In genomic region chr2:10056439-10056838, GRCh38 we compare ENCODE assay signal across 25 cellular contexts. TPM values are rescaled to one million over a fixed set of nuclear protein-coding genes. Genes with fewer than 3 reads are reported as not detected.
DNase-seq lines count a peak whose midpoint lies in the region; TF ChIP-seq lines count a peak whose summit lies in the region.
"Had no signal": no experiment of that assay in that cellular context is flagged by ENCODE, and none has a peak within 500 bp of the region (broad histone marks: within the 10 kb centered on the region; RNA-seq: fewer than 3 reads in every experiment).

No MANE protein-coding gene starts in this region.

- CTCF ChIA-PET in PC-9 (lab: Charles Lee) = interaction anchor here (0.8 to 1.6 kb wide), 3 partner anchors 41 to 378 kb away, joined by 3 to 6 read pairs (median 4); no protein-coding TSS in a partner anchor

- H3K9ac ChIP-seq in iPS-20b (ENCODE audit: low read depth, low read length) = no peak overlapping the region
- no peak overlapping the region for H3K9ac ChIP-seq in skeletal muscle satellite cell (ENCODE audit: low read depth, low read length)
- H3K9ac ChIP-seq: parathyroid adenoma had no signal

- H3K4me3 Mint-ChIP-seq in activated CD4-positive, alpha-beta T cell treated with anti-CD3 and anti-CD28 coated beads, Interleukin-2, amount 10 ng/mL, durations not matched to agents 24 days and 14 days = no peak overlapping the region
- H3K4me3 Mint-ChIP-seq: CD8-positive, alpha-beta memory T cell had no signal

- H3K4me2 ChIP-seq in PC-9 (peak overlapping the region; percentile 81; the same call in 1 of the 2 replicates), skeletal muscle satellite cell (ENCODE audit: low read length) (peak overlapping the region; percentile 84)

- no peaks in the 10 kb centered on the region for H3K79me2 ChIP-seq in PC-9 (ENCODE audit: low read depth)

- no peaks in the 10 kb centered on the region for H3K9me2 ChIP-seq in PC-9 (ENCODE audit: insufficient read depth)

- H4K20me1 ChIP-seq in PC-9 (ENCODE audit: insufficient read depth) = no peaks in the 10 kb centered on the region

- DNase-seq in EH (ENCODE audit: low read depth) = peak; percentile 35
- DNase-seq in PC-9 = no peak
- DNase-seq in activated CD4-positive, alpha-beta T cell treated with anti-CD3 and anti-CD28 coated beads for 1 hour = no peak
- no peak for DNase-seq in activated CD4-positive, alpha-beta T cell treated with anti-CD3 and anti-CD28 coated beads, Interleukin-2, amount 10 ng/mL, durations not matched to agents 24 days and 14 days
- DNase-seq in SK-N-DZ (ENCODE audit: low spot score) = no peak
- DNase-seq: activated CD4-positive, alpha-beta T cell treated with anti-CD3 and anti-CD28 coated beads, Interleukin-2, amount 50 U/mL, for 4 hours; activated effector memory CD4-positive, alpha-beta T cell treated with anti-CD3 and anti-CD28 coated beads, Interleukin-2, amount 50 U/mL, for 16 hours; CD8-positive, alpha-beta memory T cell; DMS79; naive B cell; NCI-H1694 treated with DMSO at 0.1 percent for 48 hours; NCI-H69; SHP77 treated with DMSO at 0.1 percent for 48 hours; T-helper 1 cell had no signal

- H3K4me1 ChIP-seq in PC-9 (replicated peaks; ENCODE audit: insufficient read depth) (peaks cover 10% of the 10 kb centered on the region; the same call in 1 of the 2 replicates), iPS-20b (ENCODE audit: insufficient read depth, low read length) (peaks cover 7% of the 10 kb centered on the region; the same call in 1 of the 2 replicates), skeletal muscle satellite cell (ENCODE audit: control insufficient read depth, insufficient read depth, low read length) (peaks cover 14% of the 10 kb centered on the region)

- H3K27me3 ChIP-seq in PC-9 (ENCODE audit: insufficient read depth, low read depth) (no peaks in the 10 kb centered on the region), iPS-20b (ENCODE audit: insufficient read depth, low read length) (no peaks in the 10 kb centered on the region), skeletal muscle satellite cell (ENCODE audit: control insufficient read depth, insufficient read depth, low read length) (peaks cover 9% of the 10 kb centered on the region)
- H3K27me3 ChIP-seq: heart right ventricle, MG63, sigmoid colon had no signal

- H3K4me3 ChIP-seq in PC-9 = no peak overlapping the region
- peak overlapping the region; percentile 73; the same call in 1 of the 2 replicates for H3K4me3 ChIP-seq in iPS-20b (ENCODE audit: low read length)
- H3K4me3 ChIP-seq in skeletal muscle satellite cell (ENCODE audit: low read length) = no peak overlapping the region
- H3K4me3 ChIP-seq: lung, MG63 had no signal

- intact Hi-C loops in PC-9 (cut with micrococcal nuclease; ENCODE audit: unreplicated experiment) = loop anchor here (10.0 kb wide), 1 partner anchor 422 kb away; the partner anchor contains the start of gene YWHAQ
- intact Hi-C loops in activated CD4-positive, alpha-beta T cell treated with anti-CD3 and anti-CD28 coated beads, Interleukin-2, amount 10 ng/mL, durations not matched to agents 24 days and 14 days (cut with micrococcal nuclease) = no loop called here

- TF ChIP-seq CTCF in PC-9 (conservative IDR thresholded peaks at IDR 0.05) = no peak

- peaks cover 12% of the 10 kb centered on the region for H3F3A ChIP-seq in PC-9 (ENCODE audit: insufficient read depth, low read depth)

- peaks cover 1% of the 10 kb centered on the region for H3K27me3 Mint-ChIP-seq in activated CD4-positive, alpha-beta T cell treated with anti-CD3 and anti-CD28 coated beads, Interleukin-2, amount 10 ng/mL, durations not matched to agents 24 days and 14 days
- H3K27me3 Mint-ChIP-seq: CD8-positive, alpha-beta memory T cell had no signal

- peaks cover 5% of the 10 kb centered on the region for H3K4me1 Mint-ChIP-seq in activated CD4-positive, alpha-beta T cell treated with anti-CD3 and anti-CD28 coated beads, Interleukin-2, amount 10 ng/mL, durations not matched to agents 24 days and 14 days

- no peak overlapping the region for H3K27ac ChIP-seq in PC-9
- H3K27ac ChIP-seq in iPS-20b (ENCODE audit: low read length) = no peak overlapping the region
- H3K27ac ChIP-seq: parathyroid adenoma, VCaP had no signal

- H3K36me3 Mint-ChIP-seq in activated CD4-positive, alpha-beta T cell treated with anti-CD3 and anti-CD28 coated beads, Interleukin-2, amount 10 ng/mL, durations not matched to agents 24 days and 14 days (ENCODE audit: low read depth) = peaks cover 10% of the 10 kb centered on the region

- no peak overlapping the region for H2AFZ ChIP-seq in PC-9

- no peak overlapping the region for H3K27ac Mint-ChIP-seq in activated CD4-positive, alpha-beta T cell treated with anti-CD3 and anti-CD28 coated beads, Interleukin-2, amount 10 ng/mL, durations not matched to agents 24 days and 14 days
- H3K27ac Mint-ChIP-seq: CD8-positive, alpha-beta memory T cell; stimulated activated naive B cell treated with anti-CD40 and anti-IgM and Interleukin-4, amounts not matched to agents 10 μg/mL and 1 μg/mL and 100 μg/mL, for 72 hours had no signal

- H3K9me3 ChIP-seq in PC-9 (ENCODE audit: insufficient read depth, low read depth) (no peaks in the 10 kb centered on the region), iPS-20b (ENCODE audit: insufficient read depth, low read depth, low read length) (no peaks in the 10 kb centered on the region), skeletal muscle satellite cell (replicated peaks; ENCODE audit: low read length) (no peaks in the 10 kb centered on the region)
- H3K9me3 ChIP-seq: heart right ventricle, MG63, sigmoid colon, thoracic aorta had no signal

- POLR2A ChIA-PET in PC-9 (lab: Charles Lee; ENCODE audit: unreplicated experiment) = no interaction called here

- BruUV-seq in PC-9 (replicated peaks; lab: Mats Ljungman, UMichigan) = no TSS peak

- H3K36me3 ChIP-seq in PC-9 (ENCODE audit: low read depth) (peaks cover 24% of the 10 kb centered on the region; the same call in 1 of the 2 replicates), iPS-20b (ENCODE audit: insufficient read depth, low read depth, low read length) (peaks cover 22% of the 10 kb centered on the region), skeletal muscle satellite cell (ENCODE audit: insufficient read depth, low read length) (no peaks in the 10 kb centered on the region)

- H3K9me3 Mint-ChIP-seq in activated CD4-positive, alpha-beta T cell treated with anti-CD3 and anti-CD28 coated beads, Interleukin-2, amount 10 ng/mL, durations not matched to agents 24 days and 14 days = no peaks in the 10 kb centered on the region
- H3K9me3 Mint-ChIP-seq: CD8-positive, alpha-beta memory T cell; IgD-negative memory B cell; naive B cell; stimulated activated naive B cell treated with anti-CD40 and anti-IgM and Interleukin-4, amounts not matched to agents 10 μg/mL and 1 μg/mL and 100 μg/mL, for 72 hours had no signal

RNA-seq across cellular contexts. Expression of gene KLF11, which starts 13.1 kb away (rescaled TPM):
- 10.9 and 14.6 TPM in 2 replicates for total RNA-seq in PC-9 (2021)
- 2.3 and 2.8 TPM in 2 replicates for total RNA-seq in skeletal muscle satellite cell (2012; rRNA removed)
- total RNA-seq in activated CD4-positive, alpha-beta T cell treated with anti-CD3 and anti-CD28 coated beads, Interleukin-2, amount 10 ng/mL, durations not matched to agents 24 days and 14 days = 7.2 and 8.4 TPM in 2 replicates
- 0.61 and 0.80 TPM in 2 replicates for polyA plus RNA-seq in SK-N-DZ (2014; cell fraction: cytosol; rRNA removed)
- polyA plus RNA-seq in SK-N-DZ (2014; cell fraction: nucleus; rRNA removed) = 0.29 and 0.32 TPM in 2 replicates

RNA-seq across cellular contexts. Expression of gene CYS1, which starts 23.8 kb away (rescaled TPM):
- total RNA-seq in PC-9 (2021) = 0.43 and 0.61 TPM in 2 replicates
- 0.22 and 0.25 TPM in 2 replicates for total RNA-seq in skeletal muscle satellite cell (2012; rRNA removed)
- 0.24 and 0.63 TPM in 2 replicates for total RNA-seq in activated CD4-positive, alpha-beta T cell treated with anti-CD3 and anti-CD28 coated beads, Interleukin-2, amount 10 ng/mL, durations not matched to agents 24 days and 14 days
- not detected in 2 replicates for polyA plus RNA-seq in SK-N-DZ (2014; cell fraction: cytosol; rRNA removed)
- polyA plus RNA-seq in SK-N-DZ (2014; cell fraction: nucleus; rRNA removed) = not detected in 2 replicates
- polyA plus RNA-seq: IgD-negative memory B cell had no signal
